25 cellular contexts compared by ENCODE assay signal in genomic region chr15:71951134-71951533, GRCh38.
DNase-seq lines count a peak whose midpoint lies in the region; ATAC-seq, FAIRE-seq and TF ChIP-seq lines count a peak whose summit lies in the region.
"Had no signal": no experiment of that assay in that cellular context is flagged by ENCODE, and none has a peak within 500 bp of the region (broad histone marks: within the 10 kb centered on the region; RNA-seq: fewer than 3 reads in every experiment).

No MANE protein-coding gene starts in this region.

- no peak overlapping the region for H2BK5ac ChIP-seq in IMR-90 (ENCODE audit: low read depth, low read length, poor library complexity, severe bottlenecking)

- H3K4me2 ChIP-seq in IMR-90 (ENCODE audit: low read depth, low read length) = no peak overlapping the region
- H3K4me2 ChIP-seq: PC-9 had no signal

- peak; percentile 19 for FAIRE-seq in frontal cortex (lab: Jason Lieb, UNC)
- FAIRE-seq: GM18507 had no signal

- dilution Hi-C loops in IMR-90 (cut with HindIII; ENCODE audit: low sequenced_read_pairs, unreplicated experiment) = no loop called here

- H3K9me3 ChIP-seq in IMR-90 (ENCODE audit: control insufficient read depth, insufficient read depth, low read length) = no peaks in the 10 kb centered on the region
- H3K9me3 ChIP-seq: SJCRH30 had no signal

- no CpG with 5 or more reads among the region's 2 CpGs for WGBS in IMR-90 (ENCODE audit: extremely low coverage in 2 of 2, insufficient read length in 1 of 2), 2 experiments

- no peak overlapping the region for H3K4me3 ChIP-seq in IMR-90 (ENCODE audit: insufficient read depth, low read depth, low read length)
- no peak overlapping the region for H3K4me3 ChIP-seq in cardiac fibroblast (replicated peaks in 1 of 2; ENCODE audit: low read depth in 2 of 2, low read length in 2 of 2)
- H3K4me3 ChIP-seq: PC-9, SJCRH30 had no signal

- no peak overlapping the region for H2BK120ac ChIP-seq in IMR-90 (ENCODE audit: low read depth, low read length)

- H3K14ac ChIP-seq in IMR-90 (replicated peaks; ENCODE audit: low read depth, low read length) = no peak overlapping the region

- DNase-seq in IMR-90 (peak; percentile 40), cardiac fibroblast (ENCODE audit: low read depth in 2 of 2) (peak; percentile 21 to 78), frontal cortex (ENCODE audit: low spot score in 2 of 2) (no peak), stromal cell of bone marrow (ENCODE audit: low read depth) (peak; percentile 55), NCI-H774 (lab: John Stamatoyannopoulos, UW) (no peak), T-helper 9 cell (no peak), posterior cingulate gyrus (no peak)
- DNase-seq: CD8-positive, alpha-beta memory T cell; DMS 273 treated with DMSO at 0.1 percent for 48 hours; DMS79; GF-D8; HCEC 1CT; Kasumi-1; NCI-H1092 treated with DMSO at 0.1 percent for 48 hours; NCI-H1436 treated with DMSO at 0.1 percent for 48 hours; NCI-H187 treated with DMSO at 0.1 percent for 48 hours; NCI-H446; NCI-H524 treated with DMSO at 0.1 percent for 48 hours; PC-9; SJCRH30 had no signal

- H4K8ac ChIP-seq in IMR-90 (ENCODE audit: low read depth in 2 of 2, low read length in 2 of 2) = no peak overlapping the region

- no peak for TF ChIP-seq POLR2A in IMR-90 (IDR thresholded peaks at IDR 0.05; ENCODE audit: low read depth, low read length)

- intact Hi-C loops in IMR-90 (cut with micrococcal nuclease) = no loop called here
- intact Hi-C loops in posterior cingulate gyrus (cut with DNase I) = no loop called here

- H4K20me1 ChIP-seq in IMR-90 (ENCODE audit: insufficient read depth, low read length) = no peaks in the 10 kb centered on the region

- H2AFZ ChIP-seq in IMR-90 (replicated peaks; ENCODE audit: low read length, poor library complexity) = no peak overlapping the region
- H2AFZ ChIP-seq: PC-9 had no signal

- H3K27ac ChIP-seq in IMR-90 (ENCODE audit: insufficient read depth, low read length) = no peak overlapping the region
- H3K27ac ChIP-seq: C4-2B, PC-9, SJCRH30 had no signal

- 0 out of 2 replicates have a peak, but pooled peaks cover 3% of the 10 kb centered on the region for H3K9me1 ChIP-seq in IMR-90 (ENCODE audit: insufficient read depth, low read length)

- H2BK15ac ChIP-seq in IMR-90 (ENCODE audit: low read depth, low read length) = no peak overlapping the region

- no peak overlapping the region for H2BK20ac ChIP-seq in IMR-90 (ENCODE audit: low read depth, low read length)

- POLR2A ChIA-PET in IMR-90 (lab: Charles Lee; ENCODE audit: unreplicated experiment) = no interaction called here

- no peak overlapping the region for H3K4ac ChIP-seq in IMR-90 (ENCODE audit: low read depth, low read length)

- H2AK5ac ChIP-seq in IMR-90 (ENCODE audit: low read depth, low read length) = no peak overlapping the region

- no peak overlapping the region for H3K9ac ChIP-seq in IMR-90 (ENCODE audit: low read depth, low read length)

- H4K5ac ChIP-seq in IMR-90 (ENCODE audit: low read depth, low read length) = no peak overlapping the region

- H3K36me3 ChIP-seq in IMR-90 (ENCODE audit: control insufficient read depth, insufficient read depth, low read length) = no peaks in the 10 kb centered on the region; the same call in 1 of the 2 replicates

- CTCF ChIA-PET in IMR-90 (lab: Yijun Ruan, JAX) = no interaction called here

- no peak overlapping the region for H4K91ac ChIP-seq in IMR-90 (ENCODE audit: insufficient read depth, low read depth, low read length)

- peak; percentile 29; the same call in 1 of the 2 replicates for ATAC-seq in IMR-90 (ENCODE audit: low read depth)
- ATAC-seq in HG02840 (IDR thresholded peaks at IDR 0.05; ENCODE audit: low FRiP score, unreplicated experiment) = no peak
- ATAC-seq: Right ventricle myocardium inferior, SK-N-SH treated with all-trans-retinoic acid at 6 μM for 48 hours had no signal

- TF ChIP-seq CTCF in IMR-90 (conservative IDR thresholded peaks at IDR 0.05; ENCODE audit: low read depth, low read length) = no peak
- TF ChIP-seq CTCF in cardiac fibroblast (IDR thresholded peaks at IDR 0.05; ENCODE audit: low read depth, low read length) = no peak

- H3K56ac ChIP-seq in IMR-90 (ENCODE audit: extremely low read depth, insufficient read depth, low read length) = no peak overlapping the region

- TF ChIP-seq RAD21 in IMR-90 (IDR thresholded peaks at IDR 0.05; ENCODE audit: low read length) = no peak

- H3K23ac ChIP-seq in IMR-90 (ENCODE audit: low read depth, low read length) = no peak overlapping the region

- no TSS peak for BruUV-seq in IMR-90 (replicated peaks; lab: Mats Ljungman, UMichigan)

- in situ Hi-C loops in IMR-90 (cut with MboI; ENCODE audit: low sequenced_read_pairs) = no loop called here

- no peaks in the 10 kb centered on the region for H3K27me3 ChIP-seq in IMR-90 (ENCODE audit: control insufficient read depth, insufficient read depth, low read length)
- H3K27me3 ChIP-seq: SJCRH30 had no signal

- H3K79me1 ChIP-seq in IMR-90 (ENCODE audit: low read depth in 1 of 2, low read length in 2 of 2) = peaks cover 0 to 3% of the 10 kb centered on the region in 2 experiments; a peak in 3 of 4 replicates

- H2AK9ac ChIP-seq in IMR-90 (replicated peaks; ENCODE audit: low read depth, low read length, poor library complexity) = no peak overlapping the region

- H3K4me1 ChIP-seq in IMR-90 (ENCODE audit: control insufficient read depth, insufficient read depth, low read length) = 0 out of 2 replicates have a peak, but pooled peaks cover 2% of the 10 kb centered on the region
- H3K4me1 ChIP-seq: SJCRH30 had no signal

- no peak overlapping the region for H3K18ac ChIP-seq in IMR-90 (ENCODE audit: low read depth, low read length)

TF ChIP-seq in IMR-90, 13 proteins besides CTCF, POLR2A, EP300 and RAD21:
- TF ChIP-seq MXI1 (IDR thresholded peaks at IDR 0.05; ENCODE audit: borderline replicate concordance, low read depth, low read length) = no peak
- 0 out of 2 replicates have a peak, but pooled peaks have one; percentile 9 for TF ChIP-seq CEBPB (IDR thresholded peaks at IDR 0.05; ENCODE audit: low read depth, low read length)
TF ChIP-seq in IMR-90: peak in this region for 1.

Comparison
In these comparisons a context has a peak if more than half of its experiments do, and no peak if none do; other contexts are left out.
1. DNase-seq: peak in IMR-90 (single experiment), cardiac fibroblast (2 of 2) and stromal cell of bone marrow (single experiment); none in frontal cortex (0 of 2), NCI-H774 (single experiment), T-helper 9 cell (single experiment) and posterior cingulate gyrus (0 of 10).